ENCODE assay signal across 19 cellular contexts in genomic region chr1:206794294-206794908, GRCh38. TPM values are rescaled to one million over a fixed set of nuclear protein-coding genes. Genes with fewer than 3 reads are reported as not detected.
DNase-seq lines count a peak whose midpoint lies in the region; ATAC-seq lines count a peak whose summit lies in the region.
"Had no signal": no experiment of that assay in that cellular context is flagged by ENCODE, and none has a peak within 500 bp of the region (broad histone marks: within the 10 kb centered on the region; RNA-seq: fewer than 3 reads in every experiment).

No MANE protein-coding gene starts in this region.

- H3K4me3 Mint-ChIP-seq in memory B cell, result peak overlapping the region; percentile 53

- peaks cover 2% of the 10 kb centered on the region for H3K36me3 Mint-ChIP-seq in memory B cell

- no peaks in the 10 kb centered on the region for H3K9me3 Mint-ChIP-seq in memory B cell

- no peaks in the 10 kb centered on the region for H3K27me3 Mint-ChIP-seq in memory B cell

- peaks cover 29% of the 10 kb centered on the region for H3K4me1 Mint-ChIP-seq in memory B cell

- peak overlapping the region; percentile 86 for H3K27ac Mint-ChIP-seq in memory B cell

- peak; percentile 48 for ATAC-seq in memory B cell (ENCODE audit: low read depth)
- no peak for ATAC-seq in GM18873 (IDR thresholded peaks at IDR 0.05; ENCODE audit: low FRiP score, unreplicated experiment)
- ATAC-seq in HG03159 (IDR thresholded peaks at IDR 0.05; ENCODE audit: unreplicated experiment), result no peak
- ATAC-seq: body of pancreas, upper lobe of right lung had no signal

- DNase-seq in activated T-cell treated with anti-CD3 and anti-CD28 coated beads for 24 hours (ENCODE audit: low read depth) (peak; percentile 52), activated T-cell treated with anti-CD3 and anti-CD28 coated beads for 4 hours (peak; percentile 59), memory B cell (ENCODE audit: low spot score in 2 of 2) (no peak), mucosa of gallbladder (ENCODE audit: low spot score) (no peak)
- no peak for DNase-seq in activated T-cell treated with anti-CD3 and anti-CD28 coated beads, Interleukin-2, amount 50 U/mL, for 1 hour
- DNase-seq in stimulated activated CD8-positive, alpha-beta memory T cell treated with anti-CD3 and anti-CD28 coated beads, Interleukin-7, amount 100 ng/mL, for 4 hours (ENCODE audit: low read depth in 2 of 2), result peak; percentile 56 to 74
- DNase-seq: body of pancreas, Calu3, GF-D8, Kasumi-1, NCI-H1417 treated with DMSO at 0.1 percent for 48 hours, NCI-H446, upper lobe of right lung had no signal

RNA-seq across cellular contexts. Expression of gene IL10, which starts 22.1 kb away (rescaled TPM):
- total RNA-seq in mucosa of gallbladder, result 1.4 TPM
- total RNA-seq: Calu3, dermis microvascular lymphatic vessel endothelial cell, kidney epithelial cell, osteocyte had no signal

RNA-seq across cellular contexts. Expression of gene IL19, which starts 23.8 kb away (rescaled TPM):
- total RNA-seq in mucosa of gallbladder, result not detected
- total RNA-seq: body of pancreas, Calu3, dermis microvascular lymphatic vessel endothelial cell, esophagus muscularis mucosa, kidney epithelial cell, osteocyte, upper lobe of right lung had no signal

Comparison
In these comparisons a context has a peak if more than half of its experiments do, and no peak if none do; other contexts are left out.
1. DNase-seq: peak in activated T-cell treated with anti-CD3 and anti-CD28 coated beads for 24 hours (single experiment), activated T-cell treated with anti-CD3 and anti-CD28 coated beads for 4 hours (single experiment) and stimulated activated CD8-positive, alpha-beta memory T cell treated with anti-CD3 and anti-CD28 coated beads, Interleukin-7, amount 100 ng/mL, for 4 hours (2 of 2); none in activated T-cell treated with anti-CD3 and anti-CD28 coated beads, Interleukin-2, amount 50 U/mL, for 1 hour (single experiment), memory B cell (0 of 2) and mucosa of gallbladder (single experiment).